Comparison of ENCODE assay signal across 16 cellular contexts in the genomic region with DNA sequence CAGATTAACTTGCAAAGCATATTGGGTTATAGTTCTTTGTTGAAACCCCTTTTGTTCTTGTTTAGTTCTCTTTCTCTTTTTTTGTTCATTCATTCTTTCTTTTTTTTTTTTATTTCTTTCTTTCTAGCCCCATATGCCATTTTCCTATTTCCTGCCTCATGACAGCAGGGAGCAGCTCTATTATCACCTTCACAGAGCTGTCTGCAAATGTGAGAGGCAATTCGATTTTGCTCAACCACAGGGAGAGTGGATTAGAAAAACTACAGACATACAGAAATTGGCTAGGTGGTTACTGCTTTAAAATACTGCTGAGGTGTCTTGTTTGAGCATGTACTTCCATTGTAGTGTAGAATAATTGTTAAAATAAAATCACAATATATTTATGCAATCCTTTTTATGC. TPM values are rescaled to one million over a fixed set of nuclear protein-coding genes. Genes with fewer than 3 reads are reported as not detected.
"Had no signal": no experiment of that assay in that cellular context is flagged by ENCODE, and none has a peak within 500 bp of the region (broad histone marks: within the 10 kb centered on the region; RNA-seq: fewer than 3 reads in every experiment).

No MANE protein-coding gene starts in this region.

- H3K4me3 Mint-ChIP-seq: activated CD4-positive, alpha-beta T cell treated with anti-CD3 and anti-CD28 coated beads, Interleukin-2, amount 10 ng/mL, durations not matched to agents 7 days and 5 days; activated naive CD8-positive, alpha-beta T cell treated with anti-CD3 and anti-CD28 coated beads, Interleukin-2, amount 10 ng/mL, durations not matched to agents 7 days and 5 days; effector memory CD8-positive, alpha-beta T cell; nephron had no signal

- H3K4me1 ChIP-seq: heart left ventricle, sigmoid colon, spleen, stomach, testis, upper lobe of right lung had no signal

- H3K27ac ChIP-seq: epithelial cell of prostate, heart left ventricle, sigmoid colon, spleen, stomach, testis, upper lobe of right lung had no signal

- H3K9me3 Mint-ChIP-seq: activated CD4-positive, alpha-beta T cell treated with anti-CD3 and anti-CD28 coated beads, Interleukin-2, amount 10 ng/mL, durations not matched to agents 7 days and 5 days; activated naive CD8-positive, alpha-beta T cell treated with anti-CD3 and anti-CD28 coated beads, Interleukin-2, amount 10 ng/mL, durations not matched to agents 7 days and 5 days; effector memory CD8-positive, alpha-beta T cell; nephron had no signal

- H3K27me3 Mint-ChIP-seq: activated CD4-positive, alpha-beta T cell treated with anti-CD3 and anti-CD28 coated beads, Interleukin-2, amount 10 ng/mL, durations not matched to agents 7 days and 5 days; activated naive CD8-positive, alpha-beta T cell treated with anti-CD3 and anti-CD28 coated beads, Interleukin-2, amount 10 ng/mL, durations not matched to agents 7 days and 5 days; effector memory CD8-positive, alpha-beta T cell had no signal

- H3K4me1 Mint-ChIP-seq: activated CD4-positive, alpha-beta T cell treated with anti-CD3 and anti-CD28 coated beads, Interleukin-2, amount 10 ng/mL, durations not matched to agents 7 days and 5 days; nephron had no signal

- DNase-seq: activated CD4-positive, alpha-beta T cell treated with anti-CD3 and anti-CD28 coated beads, Interleukin-2, amount 10 ng/mL, durations not matched to agents 7 days and 5 days; activated naive CD8-positive, alpha-beta T cell treated with anti-CD3 and anti-CD28 coated beads, Interleukin-2, amount 10 ng/mL, durations not matched to agents 7 days and 5 days; dermis blood vessel endothelial cell; effector memory CD8-positive, alpha-beta T cell; foreskin melanocyte; heart left ventricle; sigmoid colon; spleen; stomach; testis; upper lobe of right lung had no signal

- H3K27ac Mint-ChIP-seq: activated CD4-positive, alpha-beta T cell treated with anti-CD3 and anti-CD28 coated beads, Interleukin-2, amount 10 ng/mL, durations not matched to agents 7 days and 5 days; activated naive CD8-positive, alpha-beta T cell treated with anti-CD3 and anti-CD28 coated beads, Interleukin-2, amount 10 ng/mL, durations not matched to agents 7 days and 5 days; effector memory CD8-positive, alpha-beta T cell; nephron had no signal

- H3K4me3 ChIP-seq: heart left ventricle, sigmoid colon, spleen, stomach, testis, upper lobe of right lung had no signal

- ATAC-seq: effector memory CD8-positive, alpha-beta T cell; heart left ventricle; upper lobe of right lung had no signal

- H3K9me3 ChIP-seq: heart left ventricle, sigmoid colon, spleen, stomach, testis, upper lobe of right lung had no signal

- H3K27me3 ChIP-seq: heart left ventricle, sigmoid colon, spleen, stomach, testis, upper lobe of right lung had no signal

RNA-seq across cellular contexts. Expression of gene TBR1, which starts 44.2 kb away (rescaled TPM):
- total RNA-seq: activated CD4-positive, alpha-beta T cell treated with anti-CD3 and anti-CD28 coated beads, Interleukin-2, amount 10 ng/mL, durations not matched to agents 7 days and 5 days; activated naive CD8-positive, alpha-beta T cell treated with anti-CD3 and anti-CD28 coated beads, Interleukin-2, amount 10 ng/mL, durations not matched to agents 7 days and 5 days; chondrocyte; dermis blood vessel endothelial cell; fibroblast of lung; osteoblast; sigmoid colon; stomach; upper lobe of right lung had no signal
